In genomic region chr10:34699904-34700303, GRCh38 we compare ENCODE assay signal across 19 cellular contexts.
"Had no signal": no experiment of that assay in that cellular context is flagged by ENCODE, and none has a peak within 500 bp of the region (broad histone marks: within the 10 kb centered on the region; RNA-seq: fewer than 3 reads in every experiment).

No MANE protein-coding gene starts in this region.

- H3K4me3 ChIP-seq: ascending aorta, breast epithelium, left ventricle myocardium inferior, prostate gland, right atrium auricular region, stomach, upper lobe of right lung had no signal

- H3K36me3 ChIP-seq: ascending aorta, breast epithelium, left ventricle myocardium inferior, prostate gland, upper lobe of right lung had no signal

- H3K4me3 Mint-ChIP-seq: neural crest cell had no signal

- ATAC-seq: upper lobe of right lung had no signal

- H3K27ac ChIP-seq: ascending aorta, breast epithelium, left ventricle myocardium inferior, prostate gland, stomach, upper lobe of right lung had no signal

- H3K9me3 ChIP-seq: ascending aorta, breast epithelium, left ventricle myocardium inferior, prostate gland, right atrium auricular region, stomach, upper lobe of right lung had no signal

- H3K9me3 Mint-ChIP-seq: neural crest cell had no signal

- H3K27me3 ChIP-seq: ascending aorta, breast epithelium, right atrium auricular region, stomach, upper lobe of right lung had no signal

- DNase-seq: activated CD4-positive, alpha-beta T cell treated with anti-CD3 and anti-CD28 coated beads for 1 hour; activated CD8-positive, alpha-beta memory T cell treated with anti-CD3 and anti-CD28 coated beads for 24 hours; activated CD8-positive, alpha-beta memory T cell treated with anti-CD3 and anti-CD28 coated beads, Interleukin-2, amount 50 U/mL, for 48 hours; activated effector memory CD4-positive, alpha-beta T cell treated with Interleukin-2 at 50 U/mL for 16 hours; activated naive CD4-positive, alpha-beta T cell treated with anti-CD3 and anti-CD28 coated beads, Interleukin-2, amount 50 U/mL, for 16 hours; activated T-cell treated with anti-CD3 and anti-CD28 coated beads, Interleukin-2, amount 50 U/mL, for 48 hours; cerebellar nuclear complex; effector CD4-positive, alpha-beta T cell; foreskin fibroblast; left ventricle myocardium inferior; mammary epithelial cell; stimulated activated CD4-positive, alpha-beta T cell treated with anti-CD3 and anti-CD28 coated beads, Interleukin-2, amount 100 ng/mL, for 48 hours; stomach; upper lobe of right lung had no signal

- H3K4me1 ChIP-seq: prostate gland had no signal
